Comparison of ENCODE assay signal across 1 cellular context in genomic region chr6:118894425-118895240, GRCh38.
A peak's percentile ranks its signal among the peaks of the same experiment; 100 is the strongest.
TF ChIP-seq lines count a peak whose summit lies in the region.

No MANE protein-coding gene starts in this region.

TF ChIP-seq in SK-N-SH, 30 proteins besides CTCF, POLR2A, EP300 and RAD21 (continued from another document):
- TF ChIP-seq, protein P1, sequence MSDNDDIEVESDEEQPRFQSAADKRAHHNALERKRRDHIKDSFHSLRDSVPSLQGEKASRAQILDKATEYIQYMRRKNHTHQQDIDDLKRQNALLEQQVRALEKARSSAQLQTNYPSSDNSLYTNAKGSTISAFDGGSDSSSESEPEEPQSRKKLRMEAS (IDR thresholded peaks at IDR 0.05; ENCODE audit: low read depth) = 0 out of 2 replicates have a peak, but pooled peaks have one; percentile 21
- TF ChIP-seq TAF1 (IDR thresholded peaks at IDR 0.05; ENCODE audit: borderline replicate concordance, low read depth, low read length) = peak; percentile 36; the same call in 1 of the 2 replicates
- TF ChIP-seq USF2 (IDR thresholded peaks at IDR 0.05; ENCODE audit: borderline replicate concordance, low read depth, low read length) = no peak
- TF ChIP-seq, protein P2, sequence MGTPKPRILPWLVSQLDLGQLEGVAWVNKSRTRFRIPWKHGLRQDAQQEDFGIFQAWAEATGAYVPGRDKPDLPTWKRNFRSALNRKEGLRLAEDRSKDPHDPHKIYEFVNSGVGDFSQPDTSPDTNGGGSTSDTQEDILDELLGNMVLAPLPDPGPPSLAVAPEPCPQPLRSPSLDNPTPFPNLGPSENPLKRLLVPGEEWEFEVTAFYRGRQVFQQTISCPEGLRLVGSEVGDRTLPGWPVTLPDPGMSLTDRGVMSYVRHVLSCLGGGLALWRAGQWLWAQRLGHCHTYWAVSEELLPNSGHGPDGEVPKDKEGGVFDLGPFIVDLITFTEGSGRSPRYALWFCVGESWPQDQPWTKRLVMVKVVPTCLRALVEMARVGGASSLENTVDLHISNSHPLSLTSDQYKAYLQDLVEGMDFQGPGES (IDR thresholded peaks at IDR 0.05; ENCODE audit: low read depth, low read length) = no peak
- no peak for TF ChIP-seq ELF1 (IDR thresholded peaks at IDR 0.05)
- TF ChIP-seq YY1 (IDR thresholded peaks at IDR 0.05; ENCODE audit: low read depth) = peak; percentile 64
- TF ChIP-seq FOSL2 (IDR thresholded peaks at IDR 0.05; ENCODE audit: borderline replicate concordance, low read depth) = no peak
- peak; percentile 71 for TF ChIP-seq PBX3 (IDR thresholded peaks at IDR 0.05)
